23 cellular contexts compared by ENCODE assay signal in the genomic region with DNA sequence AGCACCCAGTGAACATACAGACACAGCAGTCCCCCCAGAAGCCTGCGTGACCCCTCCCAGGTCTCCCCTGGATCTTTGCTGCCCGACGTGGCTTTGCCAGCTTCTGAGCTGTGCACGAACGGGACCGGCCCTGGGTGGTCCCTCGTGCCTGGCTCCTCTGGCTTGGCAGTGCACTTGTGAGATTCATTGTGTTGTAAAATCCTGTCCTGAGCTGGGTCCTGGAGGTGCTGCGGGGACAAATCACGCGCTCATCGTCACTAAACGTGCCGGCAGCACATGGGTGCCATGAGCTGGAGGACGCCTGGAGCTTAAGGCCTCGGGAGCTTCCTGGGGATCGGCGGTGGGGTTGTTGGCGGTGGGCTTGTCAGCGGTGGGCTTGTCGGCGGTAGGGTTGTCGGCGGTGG.
DNase-seq lines count a peak whose midpoint lies in the region; ATAC-seq and TF ChIP-seq lines count a peak whose summit lies in the region.
"Had no signal": no experiment of that assay in that cellular context is flagged by ENCODE, and none has a peak within 500 bp of the region (broad histone marks: within the 10 kb centered on the region; RNA-seq: fewer than 3 reads in every experiment).

No MANE protein-coding gene starts in this region.

- H3K27me3 Mint-ChIP-seq in glutamatergic neuron (ENCODE audit: unreplicated experiment) (peaks cover 15% of the 10 kb centered on the region), WTC11 (ENCODE audit: low read depth) (no peaks in the 10 kb centered on the region)
- H3K27me3 Mint-ChIP-seq: IgD-negative memory B cell had no signal

- no peak for TF ChIP-seq POLR2A in spleen (IDR thresholded peaks at IDR 0.05)
- TF ChIP-seq POLR2A in Peyer's patch (IDR thresholded peaks at IDR 0.05), result no peak
- TF ChIP-seq POLR2A in transverse colon (IDR thresholded peaks at IDR 0.05), result no peak

- H3K36me3 ChIP-seq in BLaER1 treated with 17β-estradiol and CSF1 and Interleukin-3, amounts not matched to agents 10 nM and 100 nM, result peaks cover 0 to 41% (median 18%) of the 10 kb centered on the region in 11 experiments; a peak in 12 of 22 replicates
- H3K36me3 ChIP-seq in spleen, result peaks cover 0 to 38% (median 5%) of the 10 kb centered on the region in 6 donors
- peaks cover 0 to 20% (median 0%) of the 10 kb centered on the region in 3 donors for H3K36me3 ChIP-seq in Peyer's patch
- no peaks in the 10 kb centered on the region for H3K36me3 ChIP-seq in transverse colon

- no peak overlapping the region for H3K27ac Mint-ChIP-seq in glutamatergic neuron (ENCODE audit: unreplicated experiment)
- no peak overlapping the region for H3K27ac Mint-ChIP-seq in WTC11

- DNase-seq in GM10266 (ENCODE audit: extremely low spot score) (peak; percentile 9), dorsolateral prefrontal cortex (peak in 1 of 10 donors; percentile 7), spleen (peak; percentile 65), Peyer's patch (no peak), glutamatergic neuron (no peak), WTC11 (ENCODE audit: low spot score) (no peak), transverse colon (no peak)
- DNase-seq: CD8-positive, alpha-beta memory T cell; DMS 273 treated with DMSO at 0.1 percent for 48 hours; GF-D8; MM.1S; NCI-H1694; NCI-H2081; NCI-H2227 treated with DMSO at 0.1 percent for 48 hours; NCI-H526 treated with DMSO at 0.1 percent for 48 hours; SIG-M5; SK-N-SH had no signal

- H3K9me3 ChIP-seq in BLaER1 treated with 17β-estradiol and CSF1 and Interleukin-3, amounts not matched to agents 10 nM and 100 nM (replicated peaks in 1 of 11), result no peaks in the 10 kb centered on the region
- H3K9me3 ChIP-seq in spleen, result no peaks in the 10 kb centered on the region
- H3K9me3 ChIP-seq in Peyer's patch, result no peaks in the 10 kb centered on the region
- no peaks in the 10 kb centered on the region for H3K9me3 ChIP-seq in transverse colon
- H3K9me3 ChIP-seq: SK-N-SH had no signal

- peaks cover 0 to 91% (median 27%) of the 10 kb centered on the region in 11 experiments; a peak in 19 of 22 replicates for H4K20me1 ChIP-seq in BLaER1 treated with 17β-estradiol and CSF1 and Interleukin-3, amounts not matched to agents 10 nM and 100 nM

- no peaks in the 10 kb centered on the region for H3K36me3 Mint-ChIP-seq in glutamatergic neuron (ENCODE audit: unreplicated experiment)
- no peaks in the 10 kb centered on the region for H3K36me3 Mint-ChIP-seq in WTC11

- H3K4me3 ChIP-seq in BLaER1 treated with 17β-estradiol and CSF1 and Interleukin-3, amounts not matched to agents 10 nM and 100 nM, result no peak overlapping the region
- H3K4me3 ChIP-seq in dorsolateral prefrontal cortex, result peak overlapping the region in 1 of 59 donors; percentile 17
- no peak overlapping the region for H3K4me3 ChIP-seq in spleen
- no peak overlapping the region for H3K4me3 ChIP-seq in Peyer's patch
- H3K4me3 ChIP-seq in transverse colon, result no peak overlapping the region

- POLR2A ChIA-PET in WTC11 (lab: Charles Lee), result no interaction called here

- no peak for ATAC-seq in WTC11
- ATAC-seq: HCT116 had no signal

- H3K9ac ChIP-seq in BLaER1 treated with 17β-estradiol and CSF1 and Interleukin-3, amounts not matched to agents 10 nM and 100 nM, result peak overlapping the region in 3 of 11 experiments; percentile 1 to 65 (median 40); a peak in 1 of 22 replicates
- H3K9ac ChIP-seq: KMS-11, SK-N-SH had no signal

- in situ Hi-C loops in transverse colon (cut with MboI; ENCODE audit: low pct_ligation_motif_present in 1 of 4, low pct_unique_long_range_greater_than_20kb in 1 of 4, low sequenced_read_pairs in 3 of 4), result no loop called here

- peak overlapping the region in 10 of 11 experiments; percentile 85 to 98 (median 94); a peak in 17 of 22 replicates for H3K4me2 ChIP-seq in BLaER1 treated with 17β-estradiol and CSF1 and Interleukin-3, amounts not matched to agents 10 nM and 100 nM
- H3K4me2 ChIP-seq: KMS-11, SK-N-SH had no signal

- H3K9me3 Mint-ChIP-seq in glutamatergic neuron (ENCODE audit: unreplicated experiment) (peaks cover 3% of the 10 kb centered on the region), WTC11 (no peaks in the 10 kb centered on the region)
- H3K9me3 Mint-ChIP-seq: CD8-positive, alpha-beta memory T cell; IgD-negative memory B cell had no signal

- peaks cover 0 to 3% (median 0%) of the 10 kb centered on the region in 11 experiments; a peak in 1 of 22 replicates for H3K27me3 ChIP-seq in BLaER1 treated with 17β-estradiol and CSF1 and Interleukin-3, amounts not matched to agents 10 nM and 100 nM
- H3K27me3 ChIP-seq in dorsolateral prefrontal cortex (no peaks in the 10 kb centered on the region), spleen (replicated peaks in 1 of 7) (no peaks in the 10 kb centered on the region), Peyer's patch (no peaks in the 10 kb centered on the region), transverse colon (no peaks in the 10 kb centered on the region)

- 93 to 98% (median 97%) methylated on average over 14 to 23 of the region's 23 CpGs for WGBS in spleen, 5 donors
- WGBS in transverse colon (ENCODE audit: low coverage in 1 of 2), 2 donors, result 96% methylated on average over 23 of the region's 23 CpGs; no CpG with 5 or more reads in 1 of the 2 donors

- TF ChIP-seq CTCF in GM10266 (IDR thresholded peaks at IDR 0.05; ENCODE audit: control insufficient read depth, insufficient read depth, low read depth, missing control alignments) (no peak), dorsolateral prefrontal cortex (IDR thresholded peaks at IDR 0.05 in 54 of 56, conservative IDR thresholded peaks at IDR 0.05 in 2 of 56; ENCODE audit: low read depth in 1 of 56, partially characterized antibody in 56 of 56) (no peak), spleen (IDR thresholded peaks at IDR 0.05 in 8 of 11, conservative IDR thresholded peaks at IDR 0.05 in 3 of 11) (no peak), Peyer's patch (IDR thresholded peaks at IDR 0.05) (no peak), glutamatergic neuron (IDR thresholded peaks at IDR 0.05; ENCODE audit: partially characterized antibody, unreplicated experiment) (no peak), WTC11 (IDR thresholded peaks at IDR 0.05) (no peak), transverse colon (IDR thresholded peaks at IDR 0.05) (no peak)

- CTCF ChIA-PET in WTC11 (lab: Charles Lee), result no interaction called here

- H3K4me3 Mint-ChIP-seq in glutamatergic neuron (ENCODE audit: unreplicated experiment), result no peak overlapping the region
- no peak overlapping the region for H3K4me3 Mint-ChIP-seq in WTC11
- H3K4me3 Mint-ChIP-seq: CD8-positive, alpha-beta memory T cell; IgD-negative memory B cell had no signal

- peaks cover 60 to 99% (median 97%) of the 10 kb centered on the region in 10 experiments for H3K4me1 ChIP-seq in BLaER1 treated with 17β-estradiol and CSF1 and Interleukin-3, amounts not matched to agents 10 nM and 100 nM
- H3K4me1 ChIP-seq in spleen (peaks cover 0 to 20% (median 7%) of the 10 kb centered on the region in 6 donors), Peyer's patch (peaks cover 0 to 4% (median under 1%) of the 10 kb centered on the region in 4 donors), transverse colon (no peaks in the 10 kb centered on the region)

- peaks cover under 1% of the 10 kb centered on the region for H3K4me1 Mint-ChIP-seq in glutamatergic neuron (ENCODE audit: low read depth, unreplicated experiment)
- no peaks in the 10 kb centered on the region for H3K4me1 Mint-ChIP-seq in WTC11

- no peak for TF ChIP-seq EP300 in transverse colon (IDR thresholded peaks at IDR 0.05; ENCODE audit: low read depth)

- intact Hi-C loops in dorsolateral prefrontal cortex (cut with DNase I), result no loop called here
- intact Hi-C loops in spleen (cut with DNase I; ENCODE audit: low total_unique reads), result loop anchor here (10.0 kb wide), 1 partner anchor 407 kb away; a partner anchor contains a TSS
- intact Hi-C loops in transverse colon (cut with DNase I; ENCODE audit: low total_unique reads), result loop anchor here (10.0 kb wide), 1 partner anchor 507 kb away; no protein-coding TSS in a partner anchor

- peak overlapping the region in 4 of 11 experiments; percentile 48 to 72 (median 60); a peak in 6 of 22 replicates for H3K27ac ChIP-seq in BLaER1 treated with 17β-estradiol and CSF1 and Interleukin-3, amounts not matched to agents 10 nM and 100 nM
- H3K27ac ChIP-seq in dorsolateral prefrontal cortex (peak overlapping the region in 53 of 59 donors; percentile 3 to 99 (median 93)), spleen (no peak overlapping the region), Peyer's patch (no peak overlapping the region), transverse colon (no peak overlapping the region)
- H3K27ac ChIP-seq: HL-60, KMS-11, RWPE1 had no signal

TF ChIP-seq in WTC11, 78 proteins besides CTCF, POLR2A, EP300 and RAD21:
- TF ChIP-seq SMAD3 (CRISPR knock-in tag; IDR thresholded peaks at IDR 0.05; ENCODE audit: borderline replicate concordance), result no peak
- no peak for TF ChIP-seq ZNF219 (CRISPR knock-in tag; IDR thresholded peaks at IDR 0.05; ENCODE audit: borderline replicate concordance)
- no peak for TF ChIP-seq NR3C1 (CRISPR knock-in tag; conservative IDR thresholded peaks at IDR 0.05; ENCODE audit: low read depth)
- no peak for TF ChIP-seq TEAD4 (CRISPR knock-in tag; IDR thresholded peaks at IDR 0.05)
- TF ChIP-seq HMGA2 (CRISPR knock-in tag; IDR thresholded peaks at IDR 0.05), result no peak
- TF ChIP-seq, protein P1, sequence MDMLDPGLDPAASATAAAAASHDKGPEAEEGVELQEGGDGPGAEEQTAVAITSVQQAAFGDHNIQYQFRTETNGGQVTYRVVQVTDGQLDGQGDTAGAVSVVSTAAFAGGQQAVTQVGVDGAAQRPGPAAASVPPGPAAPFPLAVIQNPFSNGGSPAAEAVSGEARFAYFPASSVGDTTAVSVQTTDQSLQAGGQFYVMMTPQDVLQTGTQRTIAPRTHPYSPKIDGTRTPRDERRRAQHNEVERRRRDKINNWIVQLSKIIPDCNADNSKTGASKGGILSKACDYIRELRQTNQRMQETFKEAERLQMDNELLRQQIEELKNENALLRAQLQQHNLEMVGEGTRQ (CRISPR knock-in tag; IDR thresholded peaks at IDR 0.05), result no peak

Comparison
In these comparisons a context has a peak if more than half of its experiments do, and no peak if none do; other contexts are left out.
1. H3K27ac ChIP-seq: peak in dorsolateral prefrontal cortex (53 of 59); none in spleen (0 of 8), Peyer's patch (0 of 4) and transverse colon (0 of 4).
2. DNase-seq: peak in GM10266 (single experiment) and spleen (single experiment); none in Peyer's patch (0 of 3), glutamatergic neuron (single experiment), WTC11 (single experiment) and transverse colon (single experiment).
3. intact Hi-C loops: an anchor here in spleen (10.0 kb wide) and transverse colon (10.0 kb wide); none called in dorsolateral prefrontal cortex.